3 cellular contexts compared by ENCODE assay signal in the genomic region with DNA sequence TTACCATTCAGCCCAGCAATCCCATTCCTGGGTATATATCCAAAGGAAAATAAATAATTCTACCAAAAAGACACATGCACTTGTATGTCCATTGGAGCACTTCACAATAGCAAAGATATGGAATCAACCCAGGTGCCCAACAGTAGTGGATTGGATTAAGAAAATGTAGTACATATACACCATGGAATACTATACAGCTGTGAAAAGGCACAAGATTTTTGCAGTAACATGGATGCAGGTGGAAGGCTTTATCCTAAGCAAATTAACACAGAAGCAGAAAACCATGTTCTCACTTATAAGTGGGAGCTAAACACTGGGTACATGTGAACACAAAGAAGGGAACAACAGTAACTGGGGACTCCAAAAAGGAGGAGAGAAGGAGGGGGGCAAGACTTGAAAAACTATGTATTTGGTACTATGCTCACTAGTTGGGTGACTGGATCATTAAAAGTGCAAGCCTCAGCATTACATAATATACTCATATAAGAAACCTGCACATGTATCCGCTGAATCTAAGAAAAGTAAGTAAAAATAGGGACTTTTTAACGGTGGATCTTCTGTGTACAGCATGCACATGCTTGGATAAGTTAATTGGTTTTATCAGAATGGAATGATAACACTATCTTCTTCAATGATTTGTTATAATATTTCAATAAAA.
A peak's percentile ranks its signal among the peaks of the same experiment; 100 is the strongest.
TF ChIP-seq lines count a peak whose summit lies in the region.

No MANE protein-coding gene starts in this region.

TF ChIP-seq in GM23338, 12 proteins besides CTCF, POLR2A, EP300 and RAD21:
- TF ChIP-seq POLR2AphosphoS5 (IDR thresholded peaks at IDR 0.05; ENCODE audit: low read depth), result no peak
- no peak for TF ChIP-seq EZH2phosphoT487 (IDR thresholded peaks at IDR 0.05; ENCODE audit: unreplicated experiment)
- no peak for TF ChIP-seq ZNF331 (CRISPR knock-in tag; IDR thresholded peaks at IDR 0.05; ENCODE audit: low read depth)
- no peak for TF ChIP-seq CREB1 (CRISPR knock-in tag; IDR thresholded peaks at IDR 0.05; ENCODE audit: low read depth)
- TF ChIP-seq ZNF114 (CRISPR knock-in tag; IDR thresholded peaks at IDR 0.05), result no peak
- TF ChIP-seq STAT1 (IDR thresholded peaks at IDR 0.05; ENCODE audit: unreplicated experiment), result no peak
- no peak for TF ChIP-seq EZH2 (IDR thresholded peaks at IDR 0.05; ENCODE audit: low read depth, unreplicated experiment)

TF ChIP-seq in IMR-90, 13 proteins besides CTCF, POLR2A, EP300 and RAD21:
- TF ChIP-seq RCOR1 (IDR thresholded peaks at IDR 0.05; ENCODE audit: insufficient replicate concordance, low read length), result no peak
- TF ChIP-seq, protein P1, sequence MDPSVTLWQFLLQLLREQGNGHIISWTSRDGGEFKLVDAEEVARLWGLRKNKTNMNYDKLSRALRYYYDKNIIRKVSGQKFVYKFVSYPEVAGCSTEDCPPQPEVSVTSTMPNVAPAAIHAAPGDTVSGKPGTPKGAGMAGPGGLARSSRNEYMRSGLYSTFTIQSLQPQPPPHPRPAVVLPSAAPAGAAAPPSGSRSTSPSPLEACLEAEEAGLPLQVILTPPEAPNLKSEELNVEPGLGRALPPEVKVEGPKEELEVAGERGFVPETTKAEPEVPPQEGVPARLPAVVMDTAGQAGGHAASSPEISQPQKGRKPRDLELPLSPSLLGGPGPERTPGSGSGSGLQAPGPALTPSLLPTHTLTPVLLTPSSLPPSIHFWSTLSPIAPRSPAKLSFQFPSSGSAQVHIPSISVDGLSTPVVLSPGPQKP (IDR thresholded peaks at IDR 0.05; ENCODE audit: borderline replicate concordance, low read depth, low read length), result no peak
- no peak for TF ChIP-seq MAZ (IDR thresholded peaks at IDR 0.05; ENCODE audit: borderline replicate concordance, low read depth, low read length)
- peak; percentile 52 for TF ChIP-seq MAFK (IDR thresholded peaks at IDR 0.05; ENCODE audit: low read depth, low read length)
TF ChIP-seq in IMR-90: peak in this region for 1.

TF ChIP-seq in K562, 482 proteins besides CTCF, POLR2A, EP300 and RAD21:
- TF ChIP-seq RBM25 (IDR thresholded peaks at IDR 0.05; ENCODE audit: low read depth, low read length, severe bottlenecking) (peak; percentile 25), CREBBP (IDR thresholded peaks at IDR 0.05; ENCODE audit: low read depth, low read length) (no peak), NFIX (CRISPR knock-in tag; IDR thresholded peaks at IDR 0.05; ENCODE audit: low read depth) (no peak), NONO (IDR thresholded peaks at IDR 0.05; ENCODE audit: low read depth in 2 of 2, low read length in 1 of 2) (no peak), RBM14 (IDR thresholded peaks at IDR 0.05; ENCODE audit: borderline replicate concordance, insufficient read depth, low read depth, low read length) (no peak), KLF10 (CRISPR knock-in tag; IDR thresholded peaks at IDR 0.05) (no peak), ZNF146 (CRISPR knock-in tag; IDR thresholded peaks at IDR 0.05; ENCODE audit: unreplicated experiment) (peak; percentile 90), HNRNPLL (IDR thresholded peaks at IDR 0.05; ENCODE audit: low read depth, low read length, poor library complexity, severe bottlenecking) (no peak), YY1 (IDR thresholded peaks at IDR 0.05; ENCODE audit: borderline replicate concordance in 1 of 3, control insufficient read depth in 1 of 3, extremely low read depth in 1 of 3, insufficient read depth in 3 of 3, insufficient read length in 1 of 3, insufficient replicate concordance in 2 of 3, low read depth in 1 of 3, low read length in 2 of 3) (no peak), EWSR1 (IDR thresholded peaks at IDR 0.05; ENCODE audit: borderline replicate concordance, low read depth, partially characterized antibody) (no peak), ZNF316 (IDR thresholded peaks at IDR 0.05) (0 out of 2 replicates have a peak, but pooled peaks have one; percentile 13)
